In genomic region chr15:78048410-78048946, GRCh38 we compare ENCODE assay signal across 11 cellular contexts. TPM values are rescaled to one million over a fixed set of nuclear protein-coding genes. Genes with fewer than 3 reads are reported as not detected.
DNase-seq lines count a peak whose midpoint lies in the region; ATAC-seq, FAIRE-seq and TF ChIP-seq lines count a peak whose summit lies in the region.
"Had no signal": no experiment of that assay in that cellular context is flagged by ENCODE, and none has a peak within 500 bp of the region (broad histone marks: within the 10 kb centered on the region; RNA-seq: fewer than 3 reads in every experiment).

No MANE protein-coding gene starts in this region.

- intact Hi-C loops in right cardiac atrium (cut with DNase I) (no loop called here), spleen (cut with DNase I; ENCODE audit: low total_unique reads) (no loop called here)

- WGBS in right cardiac atrium, result 38% methylated on average over 8 of the region's 8 CpGs
- WGBS in spleen, 5 donors, result 54 to 63% (median 58%) methylated on average over 8 of the region's 8 CpGs

- FAIRE-seq in GM19239 (lab: Jason Lieb, UNC), result no peak

- peaks cover 0 to 45% (median 15%) of the 10 kb centered on the region in 6 donors for H3K36me3 ChIP-seq in spleen

- ATAC-seq in right cardiac atrium, result peak; percentile 36 to 44
- ATAC-seq in GM21423 (IDR thresholded peaks at IDR 0.05; ENCODE audit: unreplicated experiment), result no peak
- no peak for ATAC-seq in HG02678 (IDR thresholded peaks at IDR 0.05; ENCODE audit: unreplicated experiment)

- no peak for TF ChIP-seq POLR2A in spleen (IDR thresholded peaks at IDR 0.05)

- no peaks in the 10 kb centered on the region for H3K27me3 ChIP-seq in right cardiac atrium (ENCODE audit: control insufficient read depth, insufficient read depth)
- H3K27me3 ChIP-seq in spleen (replicated peaks in 1 of 7), result no peaks in the 10 kb centered on the region

- no peak overlapping the region for H3K4me3 ChIP-seq in right cardiac atrium (ENCODE audit: low read length)
- H3K4me3 ChIP-seq in spleen, result no peak overlapping the region

- H3K4me1 Mint-ChIP-seq in activated naive CD8-positive, alpha-beta T cell treated with anti-CD3 and anti-CD28 coated beads for 36 hours, result peaks cover 95% of the 10 kb centered on the region

- H3K4me1 ChIP-seq in right cardiac atrium (ENCODE audit: control insufficient read depth, insufficient read depth, low read length) (peaks cover 11% of the 10 kb centered on the region), spleen (peaks cover 83 to 100% (median 99%) of the 10 kb centered on the region in 6 donors)

- peak overlapping the region; percentile 97 for H3K27ac Mint-ChIP-seq in activated naive CD8-positive, alpha-beta T cell treated with anti-CD3 and anti-CD28 coated beads for 36 hours
- H3K27ac Mint-ChIP-seq: nephron progenitor cell had no signal

- DNase-seq in KG1 (lab: John Stamatoyannopoulos, UW), result peak; percentile 63
- DNase-seq in activated naive CD8-positive, alpha-beta T cell treated with anti-CD3 and anti-CD28 coated beads for 36 hours, result no peak
- peak in 1 of 3 donors; percentile 72 for DNase-seq in right cardiac atrium
- DNase-seq in spleen, result no peak
- no peak for DNase-seq in GM19239 (ENCODE audit: insufficient read length, low spot score)
- DNase-seq in SW 1271 (lab: John Stamatoyannopoulos, UW), result no peak
- DNase-seq: activated CD4-positive, alpha-beta T cell treated with anti-CD3 and anti-CD28 coated beads for 1 hour; nephron progenitor cell; stimulated activated CD4-positive, alpha-beta T cell treated with anti-CD3 and anti-CD28 coated beads, Interleukin-4, amount 100 ng/mL, for 24 hours had no signal

- no peaks in the 10 kb centered on the region for H3K9me3 Mint-ChIP-seq in activated naive CD8-positive, alpha-beta T cell treated with anti-CD3 and anti-CD28 coated beads for 36 hours
- H3K9me3 Mint-ChIP-seq: nephron progenitor cell had no signal

- peaks cover 48% of the 10 kb centered on the region for H3K36me3 Mint-ChIP-seq in activated naive CD8-positive, alpha-beta T cell treated with anti-CD3 and anti-CD28 coated beads for 36 hours

- no peaks in the 10 kb centered on the region for H3K9me3 ChIP-seq in right cardiac atrium (ENCODE audit: control insufficient read depth, low read length)
- no peaks in the 10 kb centered on the region for H3K9me3 ChIP-seq in spleen

- no peak for TF ChIP-seq CTCF in spleen (IDR thresholded peaks at IDR 0.05 in 8 of 11, conservative IDR thresholded peaks at IDR 0.05 in 3 of 11)

- H3K27ac ChIP-seq in right cardiac atrium (ENCODE audit: low read length), result peak overlapping the region; percentile 7
- H3K27ac ChIP-seq in spleen, result peak overlapping the region; percentile 48 to 97 (median 75)

- H3K27me3 Mint-ChIP-seq in activated naive CD8-positive, alpha-beta T cell treated with anti-CD3 and anti-CD28 coated beads for 36 hours, result no peaks in the 10 kb centered on the region

- H3K4me3 Mint-ChIP-seq in activated naive CD8-positive, alpha-beta T cell treated with anti-CD3 and anti-CD28 coated beads for 36 hours, result no peak overlapping the region
- H3K4me3 Mint-ChIP-seq: nephron progenitor cell had no signal

RNA-seq across cellular contexts. Expression of gene TBC1D2B, which starts 29.0 kb away (rescaled TPM):
- total RNA-seq in activated naive CD8-positive, alpha-beta T cell treated with anti-CD3 and anti-CD28 coated beads for 36 hours, result 10 to 100 TPM; 39.4 to 44.1 TPM
- total RNA-seq in right cardiac atrium (10 to 100 TPM; 14.0 to 19.8 (median 15.6) TPM), spleen (100 to 1,000 TPM in 5 of 7 donors, 10 to 100 TPM in 2; 88.7 to 131 (median 106) TPM)
- polyA plus RNA-seq in right cardiac atrium (8.2 TPM), spleen (10 to 100 TPM in 2 of 3 donors, 1 to 10 TPM in 1; 9.4 to 19.4 (median 10.0) TPM)

RNA-seq across cellular contexts. Expression of gene SH2D7, which starts 43.9 kb away (rescaled TPM):
- not detected for total RNA-seq in activated naive CD8-positive, alpha-beta T cell treated with anti-CD3 and anti-CD28 coated beads for 36 hours
- total RNA-seq in right cardiac atrium (not detected), spleen (not detected)
- polyA plus RNA-seq in right cardiac atrium (0.02 TPM), spleen (not detected)

Comparison
In these comparisons a context has a peak if more than half of its experiments do, and no peak if none do; other contexts are left out.
1. ATAC-seq: peak in right cardiac atrium (2 of 2); none in GM21423 (single experiment) and HG02678 (single experiment).